In genomic region chr11:72820439-72821139, GRCh38 we compare ENCODE assay signal across 11 cellular contexts. TPM values are rescaled to one million over a fixed set of nuclear protein-coding genes. Genes with fewer than 3 reads are reported as not detected.
DNase-seq lines count a peak whose midpoint lies in the region; ATAC-seq and TF ChIP-seq lines count a peak whose summit lies in the region.
"Had no signal": no experiment of that assay in that cellular context is flagged by ENCODE, and none has a peak within 500 bp of the region (broad histone marks: within the 10 kb centered on the region; RNA-seq: fewer than 3 reads in every experiment).

No MANE protein-coding gene starts in this region.

- H3K14ac ChIP-seq in H9 (ENCODE audit: insufficient read depth, low read length) = no peak overlapping the region

- no peaks in the 10 kb centered on the region for H3K79me1 ChIP-seq in H9 (ENCODE audit: insufficient read depth, low read depth, low read length, poor library complexity, severe bottlenecking)

- H4K91ac ChIP-seq in H9 (ENCODE audit: insufficient read length, low read depth, low read length) = no peak overlapping the region

- H3K4ac ChIP-seq in H9 (ENCODE audit: low read depth, low read length) = no peak overlapping the region

- H2BK20ac ChIP-seq in H9 (ENCODE audit: low read depth, low read length, poor library complexity, severe bottlenecking) = no peak overlapping the region

- H3K4me1 ChIP-seq in CD4-positive, alpha-beta memory T cell (ENCODE audit: insufficient read depth, low read length) = peaks cover 25% of the 10 kb centered on the region
- H3K4me1 ChIP-seq in H9 (ENCODE audit: insufficient read depth, low read length) (peaks cover 2% of the 10 kb centered on the region; the same call in 1 of the 2 replicates), body of pancreas (peaks cover 19% of the 10 kb centered on the region)

- CTCF ChIA-PET in CD4-positive, alpha-beta memory T cell (lab: Charles Lee; ENCODE audit: partially characterized antibody) = no interaction called here

- H3K36me3 ChIP-seq in CD4-positive, alpha-beta memory T cell (ENCODE audit: insufficient read depth, low read length) = peaks cover 48% of the 10 kb centered on the region
- H3K36me3 ChIP-seq in body of pancreas (replicated peaks in 1 of 2; ENCODE audit: insufficient read depth in 1 of 2, low read depth in 2 of 2) = peaks cover 0 to 2% of the 10 kb centered on the region in 2 donors

- H3K4me1 Mint-ChIP-seq in CD4-positive, alpha-beta memory T cell = peaks cover 18 to 49% (median 32%) of the 10 kb centered on the region in 4 donors
- peaks cover 12 to 13% of the 10 kb centered on the region in 2 experiments for H3K4me1 Mint-ChIP-seq in H9
- H3K4me1 Mint-ChIP-seq in effector memory CD8-positive, alpha-beta T cell (ENCODE audit: low read depth in 2 of 2) = peaks cover 23 to 35% of the 10 kb centered on the region in 2 donors
- H3K4me1 Mint-ChIP-seq in nephron progenitor cell = peaks cover 22% of the 10 kb centered on the region

- WGBS in H9 (ENCODE audit: extremely low coverage, insufficient read length, low lambda C conversion rate) = no CpG with 5 or more reads among the region's 15 CpGs
- 93 to 94% methylated on average over 15 of the region's 15 CpGs for WGBS in body of pancreas, 2 donors

- H3K23me2 ChIP-seq in H9 (ENCODE audit: insufficient read length, low read depth, low read length, poor library complexity, severe bottlenecking) = peaks cover 13% of the 10 kb centered on the region

- no peak overlapping the region for H4K8ac ChIP-seq in H9 (replicated peaks; ENCODE audit: insufficient read length, low read depth, low read length)

- H2BK5ac ChIP-seq in H9 (ENCODE audit: insufficient read length, low read length) = no peak overlapping the region

- H3K9me3 Mint-ChIP-seq in CD4-positive, alpha-beta memory T cell = peaks cover 0 to 2% (median 0%) of the 10 kb centered on the region in 8 donors
- no peaks in the 10 kb centered on the region; a peak in 2 of 5 replicates for H3K9me3 Mint-ChIP-seq in H9
- no peaks in the 10 kb centered on the region for H3K9me3 Mint-ChIP-seq in effector memory CD8-positive, alpha-beta T cell
- no peaks in the 10 kb centered on the region for H3K9me3 Mint-ChIP-seq in nephron progenitor cell
- H3K9me3 Mint-ChIP-seq: CD4-positive, CD25-positive, alpha-beta regulatory T cell had no signal

- no peak overlapping the region for H2BK15ac ChIP-seq in H9 (ENCODE audit: low read depth, low read length)

- H3K4me3 Mint-ChIP-seq in CD4-positive, alpha-beta memory T cell = peak overlapping the region in 3 of 8 donors; percentile 31 to 57 (median 40)
- H3K4me3 Mint-ChIP-seq in H9 = peak overlapping the region; percentile 62 to 65; a peak in 3 of 5 replicates
- H3K4me3 Mint-ChIP-seq in effector memory CD8-positive, alpha-beta T cell = peak overlapping the region in 1 of 2 donors; percentile 53
- H3K4me3 Mint-ChIP-seq in nephron progenitor cell = peak overlapping the region; percentile 78

- H2AK5ac ChIP-seq in H9 (ENCODE audit: insufficient read length, low read length) = no peak overlapping the region

- H3K36me3 Mint-ChIP-seq in CD4-positive, alpha-beta memory T cell = peaks cover 30 to 60% of the 10 kb centered on the region in 2 donors
- H3K36me3 Mint-ChIP-seq in H9 (ENCODE audit: insufficient read depth in 1 of 3, low read depth in 3 of 3) = peaks cover 4 to 20% (median 18%) of the 10 kb centered on the region in 3 experiments; a peak in 6 of 7 replicates
- peaks cover 81% of the 10 kb centered on the region for H3K36me3 Mint-ChIP-seq in effector memory CD8-positive, alpha-beta T cell (ENCODE audit: insufficient read depth)
- peaks cover 14% of the 10 kb centered on the region for H3K36me3 Mint-ChIP-seq in nephron progenitor cell (ENCODE audit: low read depth)

- H3K27me3 ChIP-seq in CD4-positive, alpha-beta memory T cell (ENCODE audit: insufficient read depth, low read length) = no peaks in the 10 kb centered on the region
- H3K27me3 ChIP-seq in H9 (ENCODE audit: insufficient read depth, low read length) (no peaks in the 10 kb centered on the region; the same call in 1 of the 2 replicates), body of pancreas (no peaks in the 10 kb centered on the region)

- no peak overlapping the region for H3K9ac ChIP-seq in H9 (ENCODE audit: extremely low read depth, insufficient read length, low read length)

- no peak for TF ChIP-seq POLR2A in body of pancreas (IDR thresholded peaks at IDR 0.05)

- POLR2A ChIA-PET in CD4-positive, alpha-beta memory T cell (lab: Charles Lee; ENCODE audit: partially characterized antibody) = interaction anchor here (0.7 to 3.1 kb wide), 3 partner anchors 8 to 99 kb away, joined by 3 to 12 read pairs (median 4); no protein-coding TSS in a partner anchor

- H3K4me2 ChIP-seq in H9 (ENCODE audit: insufficient read depth, insufficient read length, low read length) = peak overlapping the region; percentile 61

- H3K79me2 ChIP-seq in H9 (ENCODE audit: insufficient read depth, low read length) = no peaks in the 10 kb centered on the region

- H2BK12ac ChIP-seq in H9 (ENCODE audit: insufficient read length, low read depth, low read length) = no peak overlapping the region

- H4K20me1 ChIP-seq in H9 (ENCODE audit: control insufficient read depth, insufficient read depth, insufficient read length) = no peaks in the 10 kb centered on the region

- no peak for TF ChIP-seq CTCF in H9 (conservative IDR thresholded peaks at IDR 0.05)
- no peak for TF ChIP-seq CTCF in nephron progenitor cell (IDR thresholded peaks at IDR 0.05)
- no peak for TF ChIP-seq CTCF in body of pancreas (IDR thresholded peaks at IDR 0.05)

- H3K9me3 ChIP-seq in CD4-positive, alpha-beta memory T cell (ENCODE audit: control insufficient read depth in 1 of 2, low read length in 2 of 2) = no peaks in the 10 kb centered on the region
- H3K9me3 ChIP-seq in H9 (ENCODE audit: control insufficient read depth, low read depth, low read length) (no peaks in the 10 kb centered on the region), body of pancreas (no peaks in the 10 kb centered on the region)

- H2BK120ac ChIP-seq in H9 (ENCODE audit: low read depth, low read length, poor library complexity, severe bottlenecking) = no peak overlapping the region

- no peak overlapping the region for H4K5ac ChIP-seq in H9 (ENCODE audit: insufficient read length, low read depth, low read length)

- H3K23ac ChIP-seq in H9 (ENCODE audit: insufficient read length, low read depth, low read length) = no peak overlapping the region

- ATAC-seq in effector memory CD8-positive, alpha-beta T cell (replicated peaks) = no peak
- no peak for ATAC-seq in body of pancreas

- no peak overlapping the region for H3T11ph ChIP-seq in H9 (ENCODE audit: low read length)

- DNase-seq in CD4-positive, alpha-beta memory T cell = no peak
- no peak for DNase-seq in H9
- DNase-seq in effector memory CD8-positive, alpha-beta T cell = no peak
- DNase-seq in nephron progenitor cell = no peak
- DNase-seq in body of pancreas = no peak
- no peak for DNase-seq in NCI-H2227 (lab: John Stamatoyannopoulos, UW; ENCODE audit: unreplicated experiment)
- no peak for DNase-seq in NCI-H748 (lab: John Stamatoyannopoulos, UW; ENCODE audit: unreplicated experiment)
- DNase-seq: activated CD4-positive, alpha-beta T cell treated with anti-CD3 and anti-CD28 coated beads for 4 hours; CD4-positive, CD25-positive, alpha-beta regulatory T cell; stimulated activated CD4-positive, alpha-beta T cell treated with anti-CD3 and anti-CD28 coated beads, Interleukin-1b, Interleukin-23, amount 100 ng/mL, for 48 hours; SW 1271 had no signal

- H3K27me3 Mint-ChIP-seq in CD4-positive, alpha-beta memory T cell = no peaks in the 10 kb centered on the region
- peaks cover 23% of the 10 kb centered on the region for H3K27me3 Mint-ChIP-seq in H9 (ENCODE audit: low read depth)
- no peaks in the 10 kb centered on the region for H3K27me3 Mint-ChIP-seq in effector memory CD8-positive, alpha-beta T cell
- H3K27me3 Mint-ChIP-seq in nephron progenitor cell (ENCODE audit: low read depth, poor library complexity) = peaks cover 16% of the 10 kb centered on the region
- H3K27me3 Mint-ChIP-seq: CD4-positive, CD25-positive, alpha-beta regulatory T cell had no signal

- H2AFZ ChIP-seq in H9 (ENCODE audit: low read length) = no peak overlapping the region

- peak overlapping the region in 4 of 7 donors; percentile 42 to 93 (median 52) for H3K27ac Mint-ChIP-seq in CD4-positive, alpha-beta memory T cell
- H3K27ac Mint-ChIP-seq in H9 (no peak overlapping the region), nephron progenitor cell (no peak overlapping the region)
- peak overlapping the region; percentile 58 to 87 for H3K27ac Mint-ChIP-seq in effector memory CD8-positive, alpha-beta T cell

- H3K4me3 ChIP-seq in CD4-positive, alpha-beta memory T cell (ENCODE audit: low read length in 2 of 2) = no peak overlapping the region
- no peak overlapping the region for H3K4me3 ChIP-seq in body of pancreas

- no peak overlapping the region for H3K56ac ChIP-seq in H9 (ENCODE audit: insufficient read length, low read depth, low read length)

- H3K18ac ChIP-seq in H9 (ENCODE audit: insufficient read length, low read depth, low read length) = no peak overlapping the region

- peak overlapping the region; percentile 18 for H3K27ac ChIP-seq in CD4-positive, alpha-beta memory T cell (ENCODE audit: low read depth, low read length)
- H3K27ac ChIP-seq in H9 (ENCODE audit: insufficient read length, low read depth, low read length) (no peak overlapping the region), body of pancreas (no peak overlapping the region)

- intact Hi-C loops in CD4-positive, alpha-beta memory T cell (cut with micrococcal nuclease) = no loop called here
- intact Hi-C loops in body of pancreas (cut with DNase I) = no loop called here

RNA-seq across cellular contexts. Expression of gene ATG16L2, which starts 6.4 kb away (rescaled TPM):
- 100 to 1,000 TPM; 194 to 202 TPM for total RNA-seq in CD4-positive, alpha-beta memory T cell
- polyA plus RNA-seq in CD4-positive, alpha-beta memory T cell = 10 to 100 TPM; 13.2 to 24.1 TPM
- total RNA-seq in H9 (2021) = 17.3 and 18.2 TPM in 2 replicates
- 10 to 100 TPM; 27.5 to 28.3 TPM for total RNA-seq in body of pancreas

RNA-seq across cellular contexts. Expression of gene STARD10, which starts 26.7 kb away (rescaled TPM):
- total RNA-seq in CD4-positive, alpha-beta memory T cell = 10 to 100 TPM; 23.0 to 23.5 TPM
- 10 to 100 TPM; 24.9 to 27.0 TPM for polyA plus RNA-seq in CD4-positive, alpha-beta memory T cell
- total RNA-seq in H9 (2021) (24.4 and 24.7 TPM in 2 replicates), body of pancreas (100 to 1,000 TPM; 122 to 209 TPM)

Comparison
In these comparisons a context has a peak if more than half of its experiments do, and no peak if none do; other contexts are left out.
1. H3K27ac Mint-ChIP-seq: peak in CD4-positive, alpha-beta memory T cell (4 of 7) and effector memory CD8-positive, alpha-beta T cell (2 of 2); none in H9 (0 of 3) and nephron progenitor cell (single experiment).
2. RNA of gene ATG16L2, which starts 6.4 kb away (total RNA-seq): 194 to 202 TPM in CD4-positive, alpha-beta memory T cell; 27.5 to 28.3 TPM in body of pancreas and 17.3 to 18.2 TPM in H9; every median in the first group is over 4 times any median in the second.